In the genomic region with DNA sequence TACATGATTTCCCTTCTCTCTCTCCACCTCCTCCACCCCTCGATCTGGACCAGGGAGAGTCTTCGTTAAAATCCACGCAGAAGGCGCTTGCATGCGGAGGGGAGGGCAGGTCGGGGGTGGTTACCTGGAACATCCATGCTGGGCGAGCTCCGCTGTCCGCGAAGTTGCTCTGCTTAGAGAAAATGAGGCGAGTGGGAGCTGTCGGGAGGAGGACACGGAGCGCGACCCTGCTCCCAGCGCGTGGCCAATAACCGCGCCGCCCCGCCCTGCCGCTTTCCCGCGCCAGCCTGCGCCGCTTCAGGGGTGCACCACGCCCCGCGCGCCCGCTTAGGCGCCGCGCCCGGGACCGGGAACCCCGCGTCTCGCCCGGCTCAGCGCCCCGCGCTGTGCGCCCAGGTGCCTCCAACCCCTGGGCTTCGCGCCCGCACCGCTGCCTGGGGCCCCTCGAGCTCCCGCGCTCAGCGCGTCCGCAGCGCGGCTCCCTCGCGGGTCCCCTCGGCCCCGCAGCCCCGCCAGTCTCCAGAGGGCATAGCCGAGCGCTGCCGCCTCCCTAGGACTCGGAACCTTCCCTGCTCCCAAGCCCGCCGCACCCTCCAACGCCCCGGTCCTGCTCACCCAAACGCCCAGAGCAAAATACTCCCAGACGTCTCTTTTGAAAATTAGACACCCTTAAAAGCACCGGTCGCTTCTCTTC, we compare ENCODE assay signal across 10 cellular contexts. TPM values are rescaled to one million over a fixed set of nuclear protein-coding genes. Genes with fewer than 3 reads are reported as not detected.
DNase-seq lines count a peak whose midpoint lies in the region; ATAC-seq and TF ChIP-seq lines count a peak whose summit lies in the region.
"Had no signal": no experiment of that assay in that cellular context is flagged by ENCODE, and none has a peak within 500 bp of the region (broad histone marks: within the 10 kb centered on the region; RNA-seq: fewer than 3 reads in every experiment).

No MANE protein-coding gene starts in this region.

- H3K9me3 Mint-ChIP-seq in neural crest cell, result no peaks in the 10 kb centered on the region

- peak; percentile 70 for DNase-seq in COLO668 (lab: John Stamatoyannopoulos, UW; ENCODE audit: unreplicated experiment)
- peak; percentile 12 for DNase-seq in NCI-H1105 (lab: John Stamatoyannopoulos, UW)
- no peak for DNase-seq in coronary artery (ENCODE audit: low spot score)
- no peak for DNase-seq in neural crest cell (ENCODE audit: low read depth, low spot score)
- DNase-seq in KG1 (lab: John Stamatoyannopoulos, UW), result no peak
- no peak for DNase-seq in cerebellar cortex (ENCODE audit: low spot score)

- peak overlapping the region; percentile 54 for H3K4me3 ChIP-seq in coronary artery

- H3K4me3 Mint-ChIP-seq in neural crest cell, result peak overlapping the region; percentile 88

- no peak overlapping the region for H3K27ac ChIP-seq in coronary artery

- peaks cover 19% of the 10 kb centered on the region for H3K4me1 Mint-ChIP-seq in neural crest cell

- peaks cover 92% of the 10 kb centered on the region for H3K27me3 Mint-ChIP-seq in neural crest cell (ENCODE audit: low read depth)

- no peak overlapping the region for H3K27ac Mint-ChIP-seq in neural crest cell (ENCODE audit: unreplicated experiment)

- no peak for TF ChIP-seq CTCF in coronary artery (IDR thresholded peaks at IDR 0.05)
- no peak for TF ChIP-seq CTCF in neural crest cell (conservative IDR thresholded peaks at IDR 0.05)

- H3K36me3 Mint-ChIP-seq in neural crest cell (ENCODE audit: low read depth), result no peaks in the 10 kb centered on the region

- ATAC-seq in HG02973 (IDR thresholded peaks at IDR 0.05; ENCODE audit: unreplicated experiment), result no peak
- no peak for ATAC-seq in GM18511 (IDR thresholded peaks at IDR 0.05; ENCODE audit: unreplicated experiment)
- ATAC-seq: HCT116 had no signal

RNA-seq across cellular contexts. Expression of gene CBLN2, which starts 0.6 kb away (rescaled TPM):
- 0.55 and 0.58 TPM in 2 replicates for total RNA-seq in neural crest cell
- total RNA-seq: lung microvascular endothelial cell had no signal

Comparison
In these comparisons a context has a peak if more than half of its experiments do, and no peak if none do; other contexts are left out.
1. DNase-seq: peak in COLO668 (single experiment) and NCI-H1105 (single experiment); none in coronary artery (single experiment), neural crest cell (single experiment), KG1 (single experiment) and cerebellar cortex (single experiment).